Comparison of ENCODE assay signal across 8 cellular contexts in genomic region chr17:31494259-31495048, GRCh38.
DNase-seq lines count a peak whose midpoint lies in the region; ATAC-seq, FAIRE-seq and TF ChIP-seq lines count a peak whose summit lies in the region.

No MANE protein-coding gene starts in this region.

- intact Hi-C loops in GM12878 (cut with micrococcal nuclease; ENCODE audit: unreplicated experiment), result loop anchor here (5.0 kb wide), 1 partner anchor 43 kb away; no protein-coding TSS in a partner anchor

- RAD21 ChIA-PET in GM12878 (lab: Charles Lee; ENCODE audit: unreplicated experiment), result interaction anchor here (0.8 to 5.0 kb wide), 9 partner anchors 11 to 56 kb away, joined by 3 to 61 read pairs (median 5); no protein-coding TSS in a partner anchor

- TF ChIP-seq CTCF in GM12878 (IDR thresholded peaks at IDR 0.05 in 2 of 3, conservative IDR thresholded peaks at IDR 0.05 in 1 of 3; ENCODE audit: control insufficient read depth in 2 of 3, extremely low read depth in 1 of 3, insufficient read depth in 1 of 3, low read depth in 3 of 3, low read length in 3 of 3), result no peak

- in situ Hi-C loops in GM12878 (cut with MboI), result no loop called here

- peak overlapping the region; percentile 84 for H3K4me2 ChIP-seq in GM12878 (ENCODE audit: control insufficient read depth, insufficient read depth)

- SMC1A ChIA-PET in GM12878 (lab: Charles Lee; ENCODE audit: uncharacterized antibody, unreplicated experiment), result interaction anchor here (1.0 to 6.2 kb wide), 10 partner anchors 9 to 176 kb away, joined by 3 to 60 read pairs (median 6); no protein-coding TSS in a partner anchor

- no peaks in the 10 kb centered on the region for H3K9me3 ChIP-seq in GM12878 (replicated peaks; ENCODE audit: control insufficient read depth, insufficient read depth, low read length)

- H3K27me3 ChIP-seq in GM12878 (replicated peaks in 1 of 2; ENCODE audit: control insufficient read depth in 2 of 2, insufficient read depth in 2 of 2, low read length in 1 of 2), result no peaks in the 10 kb centered on the region

- H3K4me1 ChIP-seq in GM12878 (ENCODE audit: control insufficient read depth, insufficient read depth, low read length), result peaks cover 65% of the 10 kb centered on the region

- H3K4me3 ChIP-seq in GM12878, result peak overlapping the region; percentile 56; the same call in 1 of the 2 replicates

- peak; percentile 54 for ATAC-seq in GM18502 (IDR thresholded peaks at IDR 0.05; ENCODE audit: poor library complexity, unreplicated experiment)
- ATAC-seq in HG02870 (IDR thresholded peaks at IDR 0.05; ENCODE audit: unreplicated experiment), result peak; percentile 52
- peak; percentile 69 for ATAC-seq in GM12878
- ATAC-seq in HG02763 (IDR thresholded peaks at IDR 0.05; ENCODE audit: unreplicated experiment), result no peak

- 11% methylated on average over 12 of the region's 12 CpGs for WGBS in GM12878 (ENCODE audit: insufficient coverage, insufficient replicate concordance, low lambda C conversion rate, missing lambda C conversion rate)

- POLR2A ChIA-PET in GM12878 (lab: Charles Lee), result interaction anchor here (0.7 to 3.4 kb wide), 5 partner anchors 16 to 175 kb away, joined by 4 to 28 read pairs (median 8); no protein-coding TSS in a partner anchor

- peak overlapping the region; percentile 92 for H3K27ac ChIP-seq in GM12878 (ENCODE audit: control insufficient read depth, insufficient read depth)

- DNase-seq in SIG-M5 treated with dmso at 0.1 percent for 504 hours (lab: John Stamatoyannopoulos, UW; ENCODE audit: unreplicated experiment), result peak; percentile 82
- DNase-seq in GM12878 (ENCODE audit: low read depth, low spot score), result peak; percentile 83
- peak; percentile 76 for DNase-seq in stimulated activated CD4-positive, alpha-beta T cell treated with anti-CD3 and anti-CD28 coated beads, Interleukin-1b, Interleukin-23, amount 100 ng/mL, for 48 hours
- no peak for DNase-seq in globus pallidus (ENCODE audit: low spot score)
- no peak for DNase-seq in DMS 273 treated with DMSO at 0.1 percent for 48 hours (lab: John Stamatoyannopoulos, UW)

- peak overlapping the region; percentile 70 for H3K9ac ChIP-seq in GM12878 (ENCODE audit: control insufficient read depth, insufficient read depth, low read length)

- TF ChIP-seq POLR2A in GM12878 (IDR thresholded peaks at IDR 0.05; ENCODE audit: low read depth, low read length), result peak; percentile 40; the same call in 1 of the 2 replicates

- no peak for TF ChIP-seq RAD21 in GM12878 (IDR thresholded peaks at IDR 0.05; ENCODE audit: insufficient read depth, low read depth, low read length)

- no peak overlapping the region for H2AFZ ChIP-seq in GM12878 (ENCODE audit: control insufficient read depth, low read depth, low read length)

- TF ChIP-seq EP300 in GM12878 (IDR thresholded peaks at IDR 0.05; ENCODE audit: borderline replicate concordance in 1 of 2, control insufficient read depth in 1 of 2, low read depth in 2 of 2, low read length in 2 of 2), result peak; percentile 58 to 67; a peak in 3 of 4 replicates

- no peaks in the 10 kb centered on the region; a peak in 1 of 4 replicates for H3K36me3 ChIP-seq in GM12878 (ENCODE audit: control insufficient read depth in 2 of 2, insufficient read depth in 2 of 2, low read length in 1 of 2)

- FAIRE-seq in GM12878 (lab: Jason Lieb, UNC), result peak; percentile 96

- TSS peak; percentile 22 for BruUV-seq in GM12878 (replicated peaks; lab: Mats Ljungman, UMichigan)

- H3K79me2 ChIP-seq in GM12878 (ENCODE audit: control insufficient read depth, insufficient read depth, low read length), result peaks cover 23% of the 10 kb centered on the region

- CTCF ChIA-PET in GM12878 (lab: Yijun Ruan, JAX), result interaction anchor here (0.9 to 4.4 kb wide), 11 partner anchors 12 to 348 kb away, joined by 3 to 19 read pairs (median 5); no protein-coding TSS in a partner anchor

- H4K20me1 ChIP-seq in GM12878 (ENCODE audit: control insufficient read depth, insufficient read depth), result no peaks in the 10 kb centered on the region

TF ChIP-seq in GM12878, 131 proteins besides CTCF, POLR2A, EP300 and RAD21 (continues in another document):
- TF ChIP-seq ZBTB33 (IDR thresholded peaks at IDR 0.05) (no peak), CHD4 (IDR thresholded peaks at IDR 0.05) (no peak), MAX (IDR thresholded peaks at IDR 0.05; ENCODE audit: low read depth, low read length) (peak; percentile 69; the same call in 1 of the 2 replicates), SREBF2 (IDR thresholded peaks at IDR 0.05; ENCODE audit: low read length) (no peak), RFX5 (IDR thresholded peaks at IDR 0.05; ENCODE audit: low read depth, low read length) (no peak), LARP7 (IDR thresholded peaks at IDR 0.05) (no peak; the same call in 1 of the 2 replicates), SIN3A (IDR thresholded peaks at IDR 0.05; ENCODE audit: low read depth, low read length) (peak; percentile 70; the same call in 1 of the 2 replicates), ASH2L (IDR thresholded peaks at IDR 0.05; ENCODE audit: borderline replicate concordance, low read depth) (no peak), IKZF1 (conservative IDR thresholded peaks at IDR 0.05) (no peak; the same call in 1 of the 2 replicates), NR2C1 (IDR thresholded peaks at IDR 0.05) (no peak), POU2F2 (IDR thresholded peaks at IDR 0.05; ENCODE audit: borderline replicate concordance, low read depth, low read length) (peak; percentile 93; the same call in 2 of the 3 replicates), ATF7 (IDR thresholded peaks at IDR 0.05; ENCODE audit: low read depth) (peak; percentile 58; the same call in 1 of the 2 replicates), E4F1 (IDR thresholded peaks at IDR 0.05; ENCODE audit: borderline replicate concordance, partially characterized antibody) (no peak), STAT3 (IDR thresholded peaks at IDR 0.05; ENCODE audit: low read depth, low read length) (0 out of 2 replicates have a peak, but pooled peaks have one; percentile 34), HDAC6 (IDR thresholded peaks at IDR 0.05; ENCODE audit: unreplicated experiment) (no peak), RB1 (IDR thresholded peaks at IDR 0.05; ENCODE audit: borderline replicate concordance) (no peak), HDAC2 (IDR thresholded peaks at IDR 0.05) (no peak), ZNF217 (IDR thresholded peaks at IDR 0.05) (no peak), CREB1 (IDR thresholded peaks at IDR 0.05; ENCODE audit: low read depth) (peak; percentile 38; the same call in 1 of the 2 replicates), MLLT1 (IDR thresholded peaks at IDR 0.05) (peak; percentile 35; the same call in 1 of the 2 replicates)

Comparison
In these comparisons a context has a peak if more than half of its experiments do, and no peak if none do; other contexts are left out.
1. DNase-seq: peak in SIG-M5 treated with dmso at 0.1 percent for 504 hours (single experiment), GM12878 (single experiment) and stimulated activated CD4-positive, alpha-beta T cell treated with anti-CD3 and anti-CD28 coated beads, Interleukin-1b, Interleukin-23, amount 100 ng/mL, for 48 hours (single experiment); none in globus pallidus (single experiment) and DMS 273 treated with DMSO at 0.1 percent for 48 hours (single experiment).